1 cellular context compared by ENCODE assay signal in the genomic region with DNA sequence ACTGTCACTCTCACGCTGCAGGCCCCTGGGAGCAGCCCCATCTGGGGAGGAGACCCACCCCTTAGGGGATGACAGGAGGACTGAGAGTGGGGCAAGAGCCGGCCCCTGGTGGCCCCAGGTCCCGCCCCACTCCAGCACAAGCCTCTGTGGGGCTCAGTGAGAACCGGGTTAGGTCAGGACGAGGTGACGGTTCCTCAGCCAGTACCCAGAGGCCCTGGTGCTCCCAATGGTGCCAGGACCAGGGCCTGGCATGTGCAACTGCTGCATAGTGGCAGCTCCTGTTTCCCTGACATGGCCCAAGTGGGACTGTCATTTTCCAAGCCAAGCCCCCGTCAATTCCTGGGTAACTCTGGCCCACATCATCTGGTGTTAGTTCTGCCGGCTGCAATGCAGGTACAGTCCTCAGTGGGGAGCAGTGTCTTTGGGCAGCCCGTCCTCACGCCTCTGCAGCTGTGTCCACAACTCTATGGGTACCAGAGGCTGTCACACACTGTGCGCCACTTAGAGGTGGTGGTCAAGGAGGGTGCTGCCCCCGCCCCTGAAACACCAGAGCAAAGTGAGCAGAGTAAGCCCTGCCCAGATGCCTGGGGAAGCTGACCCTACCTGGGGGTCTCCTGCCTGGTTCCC.
TF ChIP-seq lines count a peak whose summit lies in the region.

No MANE protein-coding gene starts in this region.

TF ChIP-seq in IMR-90, 13 proteins besides CTCF, POLR2A, EP300 and RAD21 (continued from another document):
- TF ChIP-seq, protein P1, sequence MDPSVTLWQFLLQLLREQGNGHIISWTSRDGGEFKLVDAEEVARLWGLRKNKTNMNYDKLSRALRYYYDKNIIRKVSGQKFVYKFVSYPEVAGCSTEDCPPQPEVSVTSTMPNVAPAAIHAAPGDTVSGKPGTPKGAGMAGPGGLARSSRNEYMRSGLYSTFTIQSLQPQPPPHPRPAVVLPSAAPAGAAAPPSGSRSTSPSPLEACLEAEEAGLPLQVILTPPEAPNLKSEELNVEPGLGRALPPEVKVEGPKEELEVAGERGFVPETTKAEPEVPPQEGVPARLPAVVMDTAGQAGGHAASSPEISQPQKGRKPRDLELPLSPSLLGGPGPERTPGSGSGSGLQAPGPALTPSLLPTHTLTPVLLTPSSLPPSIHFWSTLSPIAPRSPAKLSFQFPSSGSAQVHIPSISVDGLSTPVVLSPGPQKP (IDR thresholded peaks at IDR 0.05; ENCODE audit: borderline replicate concordance, low read depth, low read length), result no peak
- TF ChIP-seq CHD1 (IDR thresholded peaks at IDR 0.05; ENCODE audit: low read depth, low read length) (no peak), NFE2L2 (IDR thresholded peaks at IDR 0.05; ENCODE audit: low read depth, low read length) (no peak)
